Comparison of ENCODE assay signal across 18 cellular contexts in the genomic region with DNA sequence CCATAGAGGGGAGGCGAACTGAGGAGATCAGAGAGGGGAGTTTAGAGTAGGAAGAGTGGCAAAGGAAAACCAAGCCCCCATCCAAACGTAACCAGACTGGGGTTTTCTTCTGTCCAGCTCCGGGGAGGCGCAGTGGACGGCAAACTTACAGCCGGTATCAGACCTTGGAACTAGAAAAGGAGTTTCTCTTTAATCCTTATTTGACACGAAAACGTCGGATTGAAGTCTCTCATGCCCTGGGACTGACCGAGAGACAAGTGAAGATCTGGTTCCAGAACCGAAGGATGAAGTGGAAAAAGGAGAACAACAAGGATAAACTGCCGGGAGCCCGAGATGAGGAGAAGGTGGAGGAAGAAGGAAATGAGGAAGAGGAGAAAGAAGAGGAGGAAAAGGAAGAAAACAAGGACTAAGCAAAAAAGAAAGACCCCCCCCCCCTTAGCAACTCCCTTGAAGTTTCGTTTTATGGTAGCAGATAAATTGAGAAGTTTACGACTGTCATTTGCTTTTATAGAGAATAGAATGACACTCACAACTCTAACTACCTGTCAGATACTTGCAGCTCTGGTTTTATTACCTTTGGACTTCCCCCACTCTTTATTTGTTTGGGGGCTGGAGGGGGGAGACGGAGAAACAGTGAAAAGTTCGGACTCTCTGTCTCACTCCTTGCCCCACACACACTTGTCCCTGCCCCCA. TPM values are rescaled to one million over a fixed set of nuclear protein-coding genes. Genes with fewer than 3 reads are reported as not detected.
DNase-seq lines count a peak whose midpoint lies in the region; ATAC-seq, FAIRE-seq and TF ChIP-seq lines count a peak whose summit lies in the region.
"Had no signal": no experiment of that assay in that cellular context is flagged by ENCODE, and none has a peak within 500 bp of the region (broad histone marks: within the 10 kb centered on the region; RNA-seq: fewer than 3 reads in every experiment).

No MANE protein-coding gene starts in this region.

- no peak for DNase-seq in activated naive CD4-positive, alpha-beta T cell (lab: John Stamatoyannopoulos, UW)
- no peak for DNase-seq in PC-3
- peak; percentile 30 for DNase-seq in kidney
- DNase-seq in DMS 273 treated with DMSO at 0.1 percent for 48 hours (lab: John Stamatoyannopoulos, UW): no peak
- no peak for DNase-seq in NCI-H2227 treated with DMSO at 0.1 percent for 48 hours (lab: John Stamatoyannopoulos, UW)
- DNase-seq in NCI-H2171 treated with DMSO at 0.1 percent for 48 hours (lab: John Stamatoyannopoulos, UW): no peak
- DNase-seq: colonic mucosa; DMS153; hippocampal formation; Kasumi-1; left ventricle myocardium inferior; NCI-H187; NCI-H69; stimulated activated CD4-positive, alpha-beta T cell treated with anti-CD3 and anti-CD28 coated beads, Interleukin-4, amount 100 ng/mL, for 1 hour had no signal

- H3K79me2 ChIP-seq in PC-3 (ENCODE audit: low read length): peaks cover 24% of the 10 kb centered on the region

- H3K9me2 ChIP-seq in PC-3 (replicated peaks; ENCODE audit: low read length): no peaks in the 10 kb centered on the region

- H3K4me2 ChIP-seq in PC-3 (ENCODE audit: low read length): peak overlapping the region; percentile 99

- H3K36me3 ChIP-seq in PC-3 (ENCODE audit: low read depth, low read length) (no peaks in the 10 kb centered on the region), kidney (ENCODE audit: control insufficient read depth in 1 of 2, insufficient read depth in 2 of 2, low read length in 2 of 2) (no peaks in the 10 kb centered on the region), subcutaneous abdominal adipose tissue (ENCODE audit: control insufficient read depth in 5 of 5, insufficient read depth in 5 of 5, low read length in 5 of 5) (no peaks in the 10 kb centered on the region)
- H3K36me3 ChIP-seq: colonic mucosa, left ventricle myocardium inferior had no signal

- ATAC-seq in PC-3: no peak

- no peaks in the 10 kb centered on the region for H4K20me1 ChIP-seq in PC-3 (ENCODE audit: low read length)

- H3K4me1 ChIP-seq in PC-3 (ENCODE audit: insufficient read depth, low read length) (peaks cover 50% of the 10 kb centered on the region), kidney (ENCODE audit: control insufficient read depth in 1 of 2, insufficient read depth in 1 of 2, low read depth in 1 of 2, low read length in 2 of 2) (peaks cover 15 to 29% of the 10 kb centered on the region in 2 donors), subcutaneous abdominal adipose tissue (ENCODE audit: control insufficient read depth in 5 of 5, insufficient read depth in 5 of 5, low read length in 5 of 5) (peaks cover 1 to 76% (median 67%) of the 10 kb centered on the region in 5 donors)

- BruUV-seq in PC-3 (replicated peaks; lab: Mats Ljungman, UMichigan): no TSS peak

- H3K27ac ChIP-seq in PC-3 (ENCODE audit: low read length) (no peak overlapping the region), kidney (ENCODE audit: low read depth in 2 of 2, low read length in 2 of 2) (peak overlapping the region; percentile 26 to 61), subcutaneous abdominal adipose tissue (ENCODE audit: low read depth, low read length) (peak overlapping the region; percentile 87)
- H3K27ac ChIP-seq: colonic mucosa, left ventricle myocardium inferior had no signal

- H3K27me3 Mint-ChIP-seq in activated naive CD4-positive, alpha-beta T cell treated with anti-CD3 and anti-CD28 coated beads, Interleukin-2, amount 50 U/mL, for 24 hours: peaks cover 70% of the 10 kb centered on the region

- H3K27ac Mint-ChIP-seq in activated naive CD4-positive, alpha-beta T cell treated with anti-CD3 and anti-CD28 coated beads, Interleukin-2, amount 50 U/mL, for 24 hours: no peak overlapping the region

- peak overlapping the region; percentile 78 for H3K4me3 ChIP-seq in PC-3 (ENCODE audit: low read length)
- H3K4me3 ChIP-seq in kidney (ENCODE audit: low read length in 2 of 2): peak overlapping the region; percentile 11 to 14
- peak overlapping the region; percentile 50 to 76 (median 68) for H3K4me3 ChIP-seq in subcutaneous abdominal adipose tissue (ENCODE audit: low read depth in 1 of 5, low read length in 5 of 5)
- H3K4me3 ChIP-seq: colonic mucosa, left ventricle myocardium inferior had no signal

- TF ChIP-seq CTCF in PC-3 (conservative IDR thresholded peaks at IDR 0.05; ENCODE audit: low read depth, low read length) (no peak), kidney (IDR thresholded peaks at IDR 0.05; ENCODE audit: borderline replicate concordance, extremely low read depth, insufficient read depth) (no peak)

- H3K9me3 ChIP-seq in PC-3 (ENCODE audit: low read length) (no peaks in the 10 kb centered on the region), kidney (ENCODE audit: control insufficient read depth in 1 of 2, low read length in 2 of 2) (no peaks in the 10 kb centered on the region), subcutaneous abdominal adipose tissue (ENCODE audit: control insufficient read depth in 5 of 5, low read length in 5 of 5) (no peaks in the 10 kb centered on the region)
- H3K9me3 ChIP-seq: colonic mucosa, left ventricle myocardium inferior had no signal

- intact Hi-C loops in PC-3 (cut with micrococcal nuclease) (no loop called here), kidney (cut with DNase I) (loop anchor here (5.0 kb wide), 1 partner anchor 186 kb away; no protein-coding TSS in a partner anchor)

- H3K27me3 ChIP-seq in PC-3 (ENCODE audit: low read length): no peaks in the 10 kb centered on the region
- peaks cover 2 to 34% (median 8%) of the 10 kb centered on the region in 5 donors for H3K27me3 ChIP-seq in subcutaneous abdominal adipose tissue (ENCODE audit: control insufficient read depth in 5 of 5, insufficient read depth in 4 of 5, low read length in 5 of 5)

- H3K9ac ChIP-seq in PC-3 (ENCODE audit: low read length) (no peak overlapping the region), kidney (ENCODE audit: low read length in 2 of 2) (peak overlapping the region in 1 of 2 donors; percentile 37), subcutaneous abdominal adipose tissue (ENCODE audit: low read length in 5 of 5) (peak overlapping the region in 3 of 5 donors; percentile 57 to 81 (median 81))

- peak overlapping the region; percentile 15 for H3K4me3 Mint-ChIP-seq in activated naive CD4-positive, alpha-beta T cell treated with anti-CD3 and anti-CD28 coated beads, Interleukin-2, amount 50 U/mL, for 24 hours

- FAIRE-seq in kidney (lab: Jason Lieb, UNC): no peak

- POLR2A ChIA-PET in PC-3 (lab: Charles Lee; ENCODE audit: unreplicated experiment): interaction anchor here (0.6 kb wide), 1 partner anchor 288 kb away, joined by 3 read pairs; no protein-coding TSS in a partner anchor

- H3F3A ChIP-seq in PC-3 (ENCODE audit: low read length, unreplicated experiment): no peaks in the 10 kb centered on the region

- peak overlapping the region; percentile 41; the same call in 1 of the 2 replicates for H2AFZ ChIP-seq in PC-3 (ENCODE audit: low read length)

- no peaks in the 10 kb centered on the region for H3K9me3 Mint-ChIP-seq in activated naive CD4-positive, alpha-beta T cell treated with anti-CD3 and anti-CD28 coated beads, Interleukin-2, amount 50 U/mL, for 24 hours

- no peaks in the 10 kb centered on the region for H3K36me3 Mint-ChIP-seq in activated naive CD4-positive, alpha-beta T cell treated with anti-CD3 and anti-CD28 coated beads, Interleukin-2, amount 50 U/mL, for 24 hours

- peaks cover 38% of the 10 kb centered on the region for H3K4me1 Mint-ChIP-seq in activated naive CD4-positive, alpha-beta T cell treated with anti-CD3 and anti-CD28 coated beads, Interleukin-2, amount 50 U/mL, for 24 hours

- CTCF ChIA-PET in PC-3 (lab: Charles Lee): no interaction called here

RNA-seq across cellular contexts. Expression of a gene that starts 2.3 kb away (rescaled TPM):
- total RNA-seq in PC-3 (2014; rRNA removed): 1.1 and 2.4 TPM in 2 replicates
- 9.0 TPM for total RNA-seq in kidney
- 2.1 TPM for polyA plus RNA-seq in kidney (ENCODE audit: insufficient read depth, low read depth, low replicate concordance)
- total RNA-seq: colonic mucosa; left ventricle myocardium inferior; T-helper 1 cell treated with Interleukin-12 subunit alpha and Interleukin-12 subunit beta and Interleukin-4 antibody, amounts not matched to agents 30 ng/mL and 1 ng/mL, for 36 hours had no signal
- polyA plus RNA-seq: neural cell had no signal

RNA-seq across cellular contexts. Expression of a gene that starts 11.2 kb away (rescaled TPM):
- total RNA-seq in PC-3 (2014; rRNA removed): 1.5 and 1.8 TPM in 2 replicates
- 16.5 TPM for total RNA-seq in kidney
- polyA plus RNA-seq in kidney (ENCODE audit: insufficient read depth, low read depth, low replicate concordance): 11.7 TPM
- total RNA-seq: colonic mucosa; left ventricle myocardium inferior; T-helper 1 cell treated with Interleukin-12 subunit alpha and Interleukin-12 subunit beta and Interleukin-4 antibody, amounts not matched to agents 30 ng/mL and 1 ng/mL, for 36 hours had no signal
- polyA plus RNA-seq: neural cell had no signal

RNA-seq across cellular contexts. Expression of a gene that starts 17.1 kb away (rescaled TPM):
- total RNA-seq in PC-3 (2014; rRNA removed): 2.8 and 5.3 TPM in 2 replicates
- total RNA-seq in kidney: 22.0 TPM
- polyA plus RNA-seq in kidney (ENCODE audit: insufficient read depth, low read depth, low replicate concordance): 11.4 TPM
- total RNA-seq: left ventricle myocardium inferior; T-helper 1 cell treated with Interleukin-12 subunit alpha and Interleukin-12 subunit beta and Interleukin-4 antibody, amounts not matched to agents 30 ng/mL and 1 ng/mL, for 36 hours had no signal
- polyA plus RNA-seq: neural cell had no signal

RNA-seq across cellular contexts. Expression of a gene that starts 21.7 kb away (rescaled TPM):
- 0.26 and 0.29 TPM in 2 replicates for total RNA-seq in PC-3 (2014; rRNA removed)
- total RNA-seq in kidney: 4.8 TPM
- 0.24 TPM for polyA plus RNA-seq in kidney (ENCODE audit: insufficient read depth, low read depth, low replicate concordance)
- total RNA-seq: colonic mucosa; left ventricle myocardium inferior; T-helper 1 cell treated with Interleukin-12 subunit alpha and Interleukin-12 subunit beta and Interleukin-4 antibody, amounts not matched to agents 30 ng/mL and 1 ng/mL, for 36 hours had no signal
- polyA plus RNA-seq: neural cell had no signal

RNA-seq across cellular contexts. Expression of a gene that starts 26.2 kb away (rescaled TPM):
- total RNA-seq in PC-3 (2014; rRNA removed) (0.69 and 2.9 TPM in 2 replicates), kidney (50.7 TPM)
- 49.7 TPM for polyA plus RNA-seq in kidney (ENCODE audit: insufficient read depth, low read depth, low replicate concordance)
- total RNA-seq: colonic mucosa; left ventricle myocardium inferior; T-helper 1 cell treated with Interleukin-12 subunit alpha and Interleukin-12 subunit beta and Interleukin-4 antibody, amounts not matched to agents 30 ng/mL and 1 ng/mL, for 36 hours had no signal
- polyA plus RNA-seq: neural cell had no signal

Comparison
In these comparisons a context has a peak if more than half of its experiments do, and no peak if none do; other contexts are left out.
1. H3K4me3 ChIP-seq: peak in every context shown above with its lines; median percentile 78 in PC-3; 68 in subcutaneous abdominal adipose tissue; 12 in kidney.